ENCODE assay signal across 1 cellular context in the genomic region with DNA sequence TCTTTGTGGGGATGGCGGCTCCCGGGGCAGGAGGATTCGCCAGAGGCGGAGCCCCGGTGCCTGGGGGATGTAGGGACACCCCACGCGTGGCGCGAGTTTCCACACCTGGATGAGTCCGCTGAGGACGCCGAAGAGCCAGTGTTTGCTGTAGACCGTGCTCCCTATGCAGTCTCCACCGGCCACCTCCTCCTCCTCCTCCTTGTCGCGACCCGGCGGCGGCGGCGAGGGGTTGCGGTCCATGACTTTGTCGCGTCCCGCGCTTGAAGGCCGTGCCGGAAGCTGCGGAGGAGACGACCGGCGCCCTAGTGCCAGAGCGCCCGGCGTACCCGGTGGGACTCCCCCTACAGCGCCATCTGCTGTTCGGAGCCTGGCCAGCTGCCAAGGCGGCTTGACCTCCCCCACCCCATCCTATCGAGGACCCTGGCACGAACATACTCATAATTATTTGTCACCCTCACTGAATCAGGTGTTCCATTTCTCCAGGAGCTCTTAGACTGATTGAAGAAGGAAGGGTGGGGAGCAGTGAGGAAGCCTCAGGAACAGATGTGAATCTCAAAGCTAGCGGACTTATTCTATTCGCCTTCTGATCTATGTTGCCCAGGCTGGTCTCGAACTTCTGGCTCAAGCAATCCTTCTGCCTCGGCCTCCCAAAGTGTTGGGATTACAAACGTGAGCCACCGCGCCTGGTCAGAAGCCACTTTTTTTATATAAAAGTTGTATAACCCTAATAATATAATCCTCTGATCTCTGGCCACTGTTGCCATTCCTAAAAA.
TF ChIP-seq lines count a peak whose summit lies in the region.

A gene with protein sequence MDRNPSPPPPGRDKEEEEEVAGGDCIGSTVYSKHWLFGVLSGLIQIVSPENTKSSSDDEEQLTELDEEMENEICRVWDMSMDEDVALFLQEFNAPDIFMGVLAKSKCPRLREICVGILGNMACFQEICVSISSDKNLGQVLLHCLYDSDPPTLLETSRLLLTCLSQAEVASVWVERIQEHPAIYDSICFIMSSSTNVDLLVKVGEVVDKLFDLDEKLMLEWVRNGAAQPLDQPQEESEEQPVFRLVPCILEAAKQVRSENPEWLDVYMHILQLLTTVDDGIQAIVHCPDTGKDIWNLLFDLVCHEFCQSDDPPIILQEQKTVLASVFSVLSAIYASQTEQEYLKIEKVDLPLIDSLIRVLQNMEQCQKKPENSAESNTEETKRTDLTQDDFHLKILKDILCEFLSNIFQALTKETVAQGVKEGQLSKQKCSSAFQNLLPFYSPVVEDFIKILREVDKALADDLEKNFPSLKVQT (minus strand): TSS at position 281 of the 773 bp plus-strand sequence. CDS start 41 bp downstream, at position 240.

TF ChIP-seq in HepG2, 621 proteins besides CTCF, POLR2A, EP300 and RAD21 (continued from another document and continues in another):
- TF ChIP-seq, protein P1, sequence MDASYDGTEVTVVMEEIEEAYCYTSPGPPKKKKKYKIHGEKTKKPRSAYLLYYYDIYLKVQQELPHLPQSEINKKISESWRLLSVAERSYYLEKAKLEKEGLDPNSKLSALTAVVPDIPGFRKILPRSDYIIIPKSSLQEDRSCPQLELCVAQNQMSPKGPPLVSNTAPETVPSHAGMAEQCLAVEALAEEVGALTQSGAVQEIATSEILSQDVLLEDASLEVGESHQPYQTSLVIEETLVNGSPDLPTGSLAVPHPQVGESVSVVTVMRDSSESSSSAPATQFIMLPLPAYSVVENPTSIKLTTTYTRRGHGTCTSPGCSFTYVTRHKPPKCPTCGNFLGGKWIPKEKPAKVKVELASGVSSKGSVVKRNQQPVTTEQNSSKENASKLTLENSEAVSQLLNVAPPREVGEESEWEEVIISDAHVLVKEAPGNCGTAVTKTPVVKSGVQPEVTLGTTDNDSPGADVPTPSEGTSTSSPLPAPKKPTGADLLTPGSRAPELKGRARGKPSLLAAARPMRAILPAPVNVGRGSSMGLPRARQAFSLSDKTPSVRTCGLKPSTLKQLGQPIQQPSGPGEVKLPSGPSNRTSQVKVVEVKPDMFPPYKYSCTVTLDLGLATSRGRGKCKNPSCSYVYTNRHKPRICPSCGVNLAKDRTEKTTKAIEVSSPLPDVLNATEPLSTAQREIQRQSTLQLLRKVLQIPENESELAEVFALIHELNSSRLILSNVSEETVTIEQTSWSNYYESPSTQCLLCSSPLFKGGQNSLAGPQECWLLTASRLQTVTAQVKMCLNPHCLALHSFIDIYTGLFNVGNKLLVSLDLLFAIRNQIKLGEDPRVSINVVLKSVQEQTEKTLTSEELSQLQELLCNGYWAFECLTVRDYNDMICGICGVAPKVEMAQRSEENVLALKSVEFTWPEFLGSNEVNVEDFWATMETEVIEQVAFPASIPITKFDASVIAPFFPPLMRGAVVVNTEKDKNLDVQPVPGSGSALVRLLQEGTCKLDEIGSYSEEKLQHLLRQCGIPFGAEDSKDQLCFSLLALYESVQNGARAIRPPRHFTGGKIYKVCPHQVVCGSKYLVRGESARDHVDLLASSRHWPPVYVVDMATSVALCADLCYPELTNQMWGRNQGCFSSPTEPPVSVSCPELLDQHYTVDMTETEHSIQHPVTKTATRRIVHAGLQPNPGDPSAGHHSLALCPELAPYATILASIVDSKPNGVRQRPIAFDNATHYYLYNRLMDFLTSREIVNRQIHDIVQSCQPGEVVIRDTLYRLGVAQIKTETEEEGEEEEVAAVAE (CRISPR knock-in tag; IDR thresholded peaks at IDR 0.05; ENCODE audit: borderline replicate concordance) = no peak
- peak; percentile 88 for TF ChIP-seq SALL2 (CRISPR knock-in tag; IDR thresholded peaks at IDR 0.05)
- TF ChIP-seq, protein P2, sequence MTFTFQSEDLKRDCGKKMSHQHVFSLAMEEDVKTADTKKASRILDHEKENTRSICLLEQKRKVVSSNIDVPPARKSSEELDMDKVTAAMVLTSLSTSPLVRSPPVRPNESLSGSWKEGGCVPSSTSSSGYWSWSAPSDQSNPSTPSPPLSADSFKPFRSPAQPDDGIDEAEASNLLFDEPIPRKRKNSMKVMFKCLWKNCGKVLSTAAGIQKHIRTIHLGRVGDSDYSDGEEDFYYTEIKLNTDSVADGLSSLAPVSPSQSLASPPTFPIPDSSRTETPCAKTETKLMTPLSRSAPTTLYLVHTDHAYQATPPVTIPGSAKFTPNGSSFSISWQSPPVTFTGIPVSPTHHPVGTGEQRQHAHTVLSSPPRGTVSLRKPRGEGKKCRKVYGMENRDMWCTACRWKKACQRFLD (CRISPR knock-in tag; IDR thresholded peaks at IDR 0.05; ENCODE audit: borderline replicate concordance) = peak; percentile 26; the same call in 1 of the 2 replicates
- TF ChIP-seq ELF1 (CRISPR knock-in tag; IDR thresholded peaks at IDR 0.05) = peak; percentile 89
- peak; percentile 41; the same call in 1 of the 2 replicates for TF ChIP-seq ZNF563 (CRISPR knock-in tag; IDR thresholded peaks at IDR 0.05)
- no peak for TF ChIP-seq ZNF577 (CRISPR knock-in tag; IDR thresholded peaks at IDR 0.05; ENCODE audit: borderline replicate concordance, low read depth)
- 0 out of 2 replicates have a peak, but pooled peaks have one; percentile 32 for TF ChIP-seq SMAD9 (CRISPR knock-in tag; IDR thresholded peaks at IDR 0.05)
- TF ChIP-seq PAF1 (CRISPR knock-in tag; IDR thresholded peaks at IDR 0.05) = no peak
- no peak for TF ChIP-seq RARA (CRISPR knock-in tag; IDR thresholded peaks at IDR 0.05)
- TF ChIP-seq, protein P3, sequence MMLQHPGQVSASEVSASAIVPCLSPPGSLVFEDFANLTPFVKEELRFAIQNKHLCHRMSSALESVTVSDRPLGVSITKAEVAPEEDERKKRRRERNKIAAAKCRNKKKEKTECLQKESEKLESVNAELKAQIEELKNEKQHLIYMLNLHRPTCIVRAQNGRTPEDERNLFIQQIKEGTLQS (CRISPR knock-in tag; IDR thresholded peaks at IDR 0.05) = no peak
- TF ChIP-seq, protein P4, sequence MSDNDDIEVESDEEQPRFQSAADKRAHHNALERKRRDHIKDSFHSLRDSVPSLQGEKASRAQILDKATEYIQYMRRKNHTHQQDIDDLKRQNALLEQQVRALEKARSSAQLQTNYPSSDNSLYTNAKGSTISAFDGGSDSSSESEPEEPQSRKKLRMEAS (IDR thresholded peaks at IDR 0.05) = peak; percentile 83
- no peak for TF ChIP-seq SRSF9 (IDR thresholded peaks at IDR 0.05; ENCODE audit: borderline replicate concordance, insufficient read depth, low read depth, low read length, poor library complexity, severe bottlenecking)
- TF ChIP-seq ZNF605 (CRISPR knock-in tag; IDR thresholded peaks at IDR 0.05) = 0 out of 2 replicates have a peak, but pooled peaks have one; percentile 79
- TF ChIP-seq ZNF629 (CRISPR knock-in tag; conservative IDR thresholded peaks at IDR 0.05) = no peak
- TF ChIP-seq SALL1 (CRISPR knock-in tag; IDR thresholded peaks at IDR 0.05) = peak; percentile 89
- TF ChIP-seq TCF7L2 (IDR thresholded peaks at IDR 0.05; ENCODE audit: low read depth, low read length) = no peak
- TF ChIP-seq PHF21A (CRISPR knock-in tag; IDR thresholded peaks at IDR 0.05) = peak; percentile 81; the same call in 1 of the 2 replicates
- TF ChIP-seq ZNF382 (CRISPR knock-in tag; IDR thresholded peaks at IDR 0.05; ENCODE audit: borderline replicate concordance) = no peak
- TF ChIP-seq, protein P5, sequence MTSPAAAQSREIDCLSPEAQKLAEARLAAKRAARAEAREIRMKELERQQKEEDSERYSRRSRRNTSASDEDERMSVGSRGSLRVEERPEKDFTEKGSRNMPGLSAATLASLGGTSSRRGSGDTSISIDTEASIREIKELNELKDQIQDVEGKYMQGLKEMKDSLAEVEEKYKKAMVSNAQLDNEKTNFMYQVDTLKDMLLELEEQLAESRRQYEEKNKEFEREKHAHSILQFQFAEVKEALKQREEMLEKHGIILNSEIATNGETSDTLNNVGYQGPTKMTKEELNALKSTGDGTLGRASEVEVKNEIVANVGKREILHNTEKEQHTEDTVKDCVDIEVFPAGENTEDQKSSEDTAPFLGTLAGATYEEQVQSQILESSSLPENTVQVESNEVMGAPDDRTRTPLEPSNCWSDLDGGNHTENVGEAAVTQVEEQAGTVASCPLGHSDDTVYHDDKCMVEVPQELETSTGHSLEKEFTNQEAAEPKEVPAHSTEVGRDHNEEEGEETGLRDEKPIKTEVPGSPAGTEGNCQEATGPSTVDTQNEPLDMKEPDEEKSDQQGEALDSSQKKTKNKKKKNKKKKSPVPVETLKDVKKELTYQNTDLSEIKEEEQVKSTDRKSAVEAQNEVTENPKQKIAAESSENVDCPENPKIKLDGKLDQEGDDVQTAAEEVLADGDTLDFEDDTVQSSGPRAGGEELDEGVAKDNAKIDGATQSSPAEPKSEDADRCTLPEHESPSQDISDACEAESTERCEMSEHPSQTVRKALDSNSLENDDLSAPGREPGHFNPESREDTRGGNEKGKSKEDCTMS (CRISPR knock-in tag; conservative IDR thresholded peaks at IDR 0.05) = no peak
- TF ChIP-seq JUN (CRISPR knock-in tag; IDR thresholded peaks at IDR 0.05) = 0 out of 2 replicates have a peak, but pooled peaks have one; percentile 28
- TF ChIP-seq SOX6 (IDR thresholded peaks at IDR 0.05) = no peak
- peak; percentile 75 for TF ChIP-seq SOX6 (CRISPR knock-in tag; IDR thresholded peaks at IDR 0.05)
- 0 out of 2 replicates have a peak, but pooled peaks have one; percentile 73 for TF ChIP-seq REL (CRISPR knock-in tag; conservative IDR thresholded peaks at IDR 0.05)
- 0 out of 2 replicates have a peak, but pooled peaks have one; percentile 32 for TF ChIP-seq PCBP1 (IDR thresholded peaks at IDR 0.05; ENCODE audit: borderline replicate concordance, low read depth, low read length)
- peak; percentile 60; the same call in 1 of the 2 replicates for TF ChIP-seq ZNF772 (CRISPR knock-in tag; IDR thresholded peaks at IDR 0.05)
- no peak for TF ChIP-seq NR2F1 (CRISPR knock-in tag; IDR thresholded peaks at IDR 0.05)
- peak; percentile 86; the same call in 1 of the 2 replicates for TF ChIP-seq ZNF788 (CRISPR knock-in tag; IDR thresholded peaks at IDR 0.05; ENCODE audit: borderline replicate concordance)
- TF ChIP-seq, protein P6, sequence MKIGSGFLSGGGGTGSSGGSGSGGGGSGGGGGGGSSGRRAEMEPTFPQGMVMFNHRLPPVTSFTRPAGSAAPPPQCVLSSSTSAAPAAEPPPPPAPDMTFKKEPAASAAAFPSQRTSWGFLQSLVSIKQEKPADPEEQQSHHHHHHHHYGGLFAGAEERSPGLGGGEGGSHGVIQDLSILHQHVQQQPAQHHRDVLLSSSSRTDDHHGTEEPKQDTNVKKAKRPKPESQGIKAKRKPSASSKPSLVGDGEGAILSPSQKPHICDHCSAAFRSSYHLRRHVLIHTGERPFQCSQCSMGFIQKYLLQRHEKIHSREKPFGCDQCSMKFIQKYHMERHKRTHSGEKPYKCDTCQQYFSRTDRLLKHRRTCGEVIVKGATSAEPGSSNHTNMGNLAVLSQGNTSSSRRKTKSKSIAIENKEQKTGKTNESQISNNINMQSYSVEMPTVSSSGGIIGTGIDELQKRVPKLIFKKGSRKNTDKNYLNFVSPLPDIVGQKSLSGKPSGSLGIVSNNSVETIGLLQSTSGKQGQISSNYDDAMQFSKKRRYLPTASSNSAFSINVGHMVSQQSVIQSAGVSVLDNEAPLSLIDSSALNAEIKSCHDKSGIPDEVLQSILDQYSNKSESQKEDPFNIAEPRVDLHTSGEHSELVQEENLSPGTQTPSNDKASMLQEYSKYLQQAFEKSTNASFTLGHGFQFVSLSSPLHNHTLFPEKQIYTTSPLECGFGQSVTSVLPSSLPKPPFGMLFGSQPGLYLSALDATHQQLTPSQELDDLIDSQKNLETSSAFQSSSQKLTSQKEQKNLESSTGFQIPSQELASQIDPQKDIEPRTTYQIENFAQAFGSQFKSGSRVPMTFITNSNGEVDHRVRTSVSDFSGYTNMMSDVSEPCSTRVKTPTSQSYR (CRISPR knock-in tag; IDR thresholded peaks at IDR 0.05; ENCODE audit: borderline replicate concordance) = peak; percentile 96
- no peak for TF ChIP-seq ZNF207 (IDR thresholded peaks at IDR 0.05; ENCODE audit: borderline replicate concordance)
- TF ChIP-seq MXD4 (CRISPR knock-in tag; IDR thresholded peaks at IDR 0.05) = peak; percentile 55; the same call in 1 of the 2 replicates
- no peak for TF ChIP-seq ZNF3 (CRISPR knock-in tag; IDR thresholded peaks at IDR 0.05)
- no peak for TF ChIP-seq ZNF569 (CRISPR knock-in tag; IDR thresholded peaks at IDR 0.05; ENCODE audit: borderline replicate concordance)
- TF ChIP-seq HHEX (CRISPR knock-in tag; IDR thresholded peaks at IDR 0.05) = no peak
- TF ChIP-seq, protein P7, sequence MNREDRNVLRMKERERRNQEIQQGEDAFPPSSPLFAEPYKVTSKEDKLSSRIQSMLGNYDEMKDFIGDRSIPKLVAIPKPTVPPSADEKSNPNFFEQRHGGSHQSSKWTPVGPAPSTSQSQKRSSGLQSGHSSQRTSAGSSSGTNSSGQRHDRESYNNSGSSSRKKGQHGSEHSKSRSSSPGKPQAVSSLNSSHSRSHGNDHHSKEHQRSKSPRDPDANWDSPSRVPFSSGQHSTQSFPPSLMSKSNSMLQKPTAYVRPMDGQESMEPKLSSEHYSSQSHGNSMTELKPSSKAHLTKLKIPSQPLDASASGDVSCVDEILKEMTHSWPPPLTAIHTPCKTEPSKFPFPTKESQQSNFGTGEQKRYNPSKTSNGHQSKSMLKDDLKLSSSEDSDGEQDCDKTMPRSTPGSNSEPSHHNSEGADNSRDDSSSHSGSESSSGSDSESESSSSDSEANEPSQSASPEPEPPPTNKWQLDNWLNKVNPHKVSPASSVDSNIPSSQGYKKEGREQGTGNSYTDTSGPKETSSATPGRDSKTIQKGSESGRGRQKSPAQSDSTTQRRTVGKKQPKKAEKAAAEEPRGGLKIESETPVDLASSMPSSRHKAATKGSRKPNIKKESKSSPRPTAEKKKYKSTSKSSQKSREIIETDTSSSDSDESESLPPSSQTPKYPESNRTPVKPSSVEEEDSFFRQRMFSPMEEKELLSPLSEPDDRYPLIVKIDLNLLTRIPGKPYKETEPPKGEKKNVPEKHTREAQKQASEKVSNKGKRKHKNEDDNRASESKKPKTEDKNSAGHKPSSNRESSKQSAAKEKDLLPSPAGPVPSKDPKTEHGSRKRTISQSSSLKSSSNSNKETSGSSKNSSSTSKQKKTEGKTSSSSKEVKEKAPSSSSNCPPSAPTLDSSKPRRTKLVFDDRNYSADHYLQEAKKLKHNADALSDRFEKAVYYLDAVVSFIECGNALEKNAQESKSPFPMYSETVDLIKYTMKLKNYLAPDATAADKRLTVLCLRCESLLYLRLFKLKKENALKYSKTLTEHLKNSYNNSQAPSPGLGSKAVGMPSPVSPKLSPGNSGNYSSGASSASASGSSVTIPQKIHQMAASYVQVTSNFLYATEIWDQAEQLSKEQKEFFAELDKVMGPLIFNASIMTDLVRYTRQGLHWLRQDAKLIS (CRISPR knock-in tag; IDR thresholded peaks at IDR 0.05) = no peak
- peak; percentile 89 for TF ChIP-seq ZNF263 (CRISPR knock-in tag; IDR thresholded peaks at IDR 0.05)
- TF ChIP-seq, protein P8, sequence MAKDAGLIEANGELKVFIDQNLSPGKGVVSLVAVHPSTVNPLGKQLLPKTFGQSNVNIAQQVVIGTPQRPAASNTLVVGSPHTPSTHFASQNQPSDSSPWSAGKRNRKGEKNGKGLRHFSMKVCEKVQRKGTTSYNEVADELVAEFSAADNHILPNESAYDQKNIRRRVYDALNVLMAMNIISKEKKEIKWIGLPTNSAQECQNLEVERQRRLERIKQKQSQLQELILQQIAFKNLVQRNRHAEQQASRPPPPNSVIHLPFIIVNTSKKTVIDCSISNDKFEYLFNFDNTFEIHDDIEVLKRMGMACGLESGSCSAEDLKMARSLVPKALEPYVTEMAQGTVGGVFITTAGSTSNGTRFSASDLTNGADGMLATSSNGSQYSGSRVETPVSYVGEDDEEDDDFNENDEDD (CRISPR knock-in tag; IDR thresholded peaks at IDR 0.05; ENCODE audit: borderline replicate concordance) = peak; percentile 93
- TF ChIP-seq TEAD3 (CRISPR knock-in tag; optimal IDR thresholded peaks at IDR 0.05; ENCODE audit: borderline replicate concordance) = peak; percentile 76
- TF ChIP-seq ZMYM2 (CRISPR knock-in tag; IDR thresholded peaks at IDR 0.05) = peak; percentile 70
- TF ChIP-seq JDP2 (CRISPR knock-in tag; IDR thresholded peaks at IDR 0.05; ENCODE audit: borderline replicate concordance) = no peak
- TF ChIP-seq ZSCAN29 (CRISPR knock-in tag; conservative IDR thresholded peaks at IDR 0.05) = peak; percentile 64; the same call in 1 of the 2 replicates
- peak; percentile 56; the same call in 1 of the 2 replicates for TF ChIP-seq ZNF75D (CRISPR knock-in tag; IDR thresholded peaks at IDR 0.05; ENCODE audit: borderline replicate concordance)
